In the genomic region with DNA sequence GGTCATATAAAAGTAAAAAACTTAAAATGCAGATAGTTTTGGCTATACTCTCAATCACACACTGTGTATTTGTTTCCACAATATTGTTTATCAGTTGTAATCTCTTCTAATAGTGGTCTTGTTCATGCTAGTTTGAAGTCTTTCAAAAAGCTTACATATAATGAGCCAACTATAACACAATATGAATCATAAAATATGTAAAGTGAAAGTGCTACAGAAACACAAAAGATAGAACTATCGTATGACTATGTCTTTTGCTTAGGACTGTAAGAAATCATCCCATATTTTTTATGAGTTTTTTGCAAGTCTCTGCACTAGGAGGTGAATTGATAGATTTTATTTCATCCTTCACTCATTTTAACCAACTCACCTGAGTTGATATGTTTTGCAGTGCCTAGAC, we compare ENCODE assay signal across 23 cellular contexts.
DNase-seq lines count a peak whose midpoint lies in the region; ATAC-seq and TF ChIP-seq lines count a peak whose summit lies in the region.
"Had no signal": no experiment of that assay in that cellular context is flagged by ENCODE, and none has a peak within 500 bp of the region (broad histone marks: within the 10 kb centered on the region; RNA-seq: fewer than 3 reads in every experiment).

No MANE protein-coding gene starts in this region.

- H3K27ac ChIP-seq in IMR-90 (ENCODE audit: insufficient read depth, low read length), result peak overlapping the region; percentile 9; the same call in 1 of the 2 replicates
- H3K27ac ChIP-seq: RWPE1, stomach had no signal

- H2BK120ac ChIP-seq in IMR-90 (ENCODE audit: low read depth, low read length), result peak overlapping the region; percentile 91

- H3K27me3 Mint-ChIP-seq in activated naive CD4-positive, alpha-beta T cell treated with anti-CD3 and anti-CD28 coated beads, Interleukin-2, amount 10 ng/mL, durations not matched to agents 7 days and 5 days, result no peaks in the 10 kb centered on the region
- H3K27me3 Mint-ChIP-seq: central memory CD8-positive, alpha-beta T cell; progenitor cell of endocrine pancreas had no signal

- H3K36me3 ChIP-seq in IMR-90 (ENCODE audit: control insufficient read depth, insufficient read depth, low read length), result no peaks in the 10 kb centered on the region
- no peaks in the 10 kb centered on the region for H3K36me3 ChIP-seq in adipocyte (ENCODE audit: control insufficient read depth, insufficient read depth, low read length, severe bottlenecking)
- H3K36me3 ChIP-seq in skeletal muscle satellite cell (ENCODE audit: insufficient read depth, low read length), result no peaks in the 10 kb centered on the region
- H3K36me3 ChIP-seq: gastrocnemius medialis, stomach had no signal

- H3K23ac ChIP-seq in IMR-90 (ENCODE audit: low read depth, low read length), result peak overlapping the region; percentile 69; the same call in 1 of the 2 replicates

- BruUV-seq in IMR-90 (replicated peaks; lab: Mats Ljungman, UMichigan), result no TSS peak

- H3K4me1 ChIP-seq in IMR-90 (ENCODE audit: control insufficient read depth, insufficient read depth, low read length) (no peaks in the 10 kb centered on the region; the same call in 1 of the 2 replicates), adipocyte (ENCODE audit: control insufficient read depth, insufficient read depth, low read length) (peaks cover 21% of the 10 kb centered on the region), skeletal muscle satellite cell (ENCODE audit: control insufficient read depth, insufficient read depth, low read length) (peaks cover 20% of the 10 kb centered on the region)
- H3K4me1 ChIP-seq: gastrocnemius medialis had no signal

- peak overlapping the region; percentile 31; the same call in 1 of the 2 replicates for H3K56ac ChIP-seq in IMR-90 (ENCODE audit: extremely low read depth, insufficient read depth, low read length)

- peak overlapping the region; percentile 81 to 93 for H4K8ac ChIP-seq in IMR-90 (ENCODE audit: low read depth in 2 of 2, low read length in 2 of 2)

- TF ChIP-seq POLR2A in IMR-90 (IDR thresholded peaks at IDR 0.05; ENCODE audit: low read depth, low read length), result no peak

- peak overlapping the region; percentile 99; the same call in 1 of the 2 replicates for H2BK20ac ChIP-seq in IMR-90 (ENCODE audit: low read depth, low read length)

- H3K4me2 ChIP-seq in IMR-90 (ENCODE audit: low read depth, low read length), result peak overlapping the region; percentile 88
- peak overlapping the region; percentile 53 for H3K4me2 ChIP-seq in skeletal muscle satellite cell (ENCODE audit: low read length)

- no peaks in the 10 kb centered on the region for H3K9me3 Mint-ChIP-seq in activated naive CD4-positive, alpha-beta T cell treated with anti-CD3 and anti-CD28 coated beads, Interleukin-2, amount 10 ng/mL, durations not matched to agents 7 days and 5 days
- H3K9me3 Mint-ChIP-seq: activated naive CD4-positive, alpha-beta T cell treated with anti-CD3 and anti-CD28 coated beads, Interleukin-2, amount 50 U/mL, for 24 hours had no signal

- H3K4me3 ChIP-seq in IMR-90 (ENCODE audit: insufficient read depth, low read depth, low read length), result peak overlapping the region; percentile 31; the same call in 1 of the 2 replicates
- H3K4me3 ChIP-seq in adipocyte (ENCODE audit: low read length), result peak overlapping the region; percentile 30
- H3K4me3 ChIP-seq in skeletal muscle satellite cell (ENCODE audit: low read length), result peak overlapping the region; percentile 20
- H3K4me3 ChIP-seq: gastrocnemius medialis, lung, stomach had no signal

- peak overlapping the region; percentile 90; the same call in 1 of the 2 replicates for H4K5ac ChIP-seq in IMR-90 (ENCODE audit: low read depth, low read length)

- H3K27ac Mint-ChIP-seq in activated naive CD4-positive, alpha-beta T cell treated with anti-CD3 and anti-CD28 coated beads, Interleukin-2, amount 10 ng/mL, durations not matched to agents 7 days and 5 days, result no peak overlapping the region
- H3K27ac Mint-ChIP-seq: activated naive CD4-positive, alpha-beta T cell treated with anti-CD3 and anti-CD28 coated beads, Interleukin-2, amount 50 U/mL, for 24 hours; CD4-positive, alpha-beta memory T cell; progenitor cell of endocrine pancreas; WTC11 had no signal

- no peak for TF ChIP-seq CTCF in IMR-90 (conservative IDR thresholded peaks at IDR 0.05; ENCODE audit: low read depth, low read length)

- H3K4me1 Mint-ChIP-seq in activated naive CD4-positive, alpha-beta T cell treated with anti-CD3 and anti-CD28 coated beads, Interleukin-2, amount 10 ng/mL, durations not matched to agents 7 days and 5 days, result no peaks in the 10 kb centered on the region
- H3K4me1 Mint-ChIP-seq: activated naive CD4-positive, alpha-beta T cell treated with anti-CD3 and anti-CD28 coated beads, Interleukin-2, amount 50 U/mL, for 24 hours; CD4-positive, alpha-beta memory T cell; central memory CD8-positive, alpha-beta T cell had no signal

- H3K27me3 ChIP-seq in IMR-90 (ENCODE audit: control insufficient read depth, insufficient read depth, low read length) (no peaks in the 10 kb centered on the region), adipocyte (replicated peaks; ENCODE audit: control insufficient read depth, insufficient read depth, low read length) (no peaks in the 10 kb centered on the region), skeletal muscle satellite cell (ENCODE audit: control insufficient read depth, insufficient read depth, low read length) (no peaks in the 10 kb centered on the region)
- H3K27me3 ChIP-seq: gastrocnemius medialis, stomach had no signal

- POLR2A ChIA-PET in IMR-90 (lab: Charles Lee; ENCODE audit: unreplicated experiment), result no interaction called here

- peak overlapping the region; percentile 77; the same call in 1 of the 2 replicates for H3K18ac ChIP-seq in IMR-90 (ENCODE audit: low read depth, low read length)

- no peak overlapping the region for H2AFZ ChIP-seq in IMR-90 (replicated peaks; ENCODE audit: low read length, poor library complexity)

- peak overlapping the region; percentile 96; the same call in 2 of the 3 replicates for H2BK15ac ChIP-seq in IMR-90 (ENCODE audit: low read depth, low read length)

- no peaks in the 10 kb centered on the region for H3K36me3 Mint-ChIP-seq in activated naive CD4-positive, alpha-beta T cell treated with anti-CD3 and anti-CD28 coated beads, Interleukin-2, amount 10 ng/mL, durations not matched to agents 7 days and 5 days
- H3K36me3 Mint-ChIP-seq: activated naive CD4-positive, alpha-beta T cell treated with anti-CD3 and anti-CD28 coated beads, Interleukin-2, amount 50 U/mL, for 24 hours; CD4-positive, alpha-beta memory T cell had no signal

- H2BK5ac ChIP-seq in IMR-90 (ENCODE audit: low read depth, low read length, poor library complexity, severe bottlenecking), result peak overlapping the region; percentile 94

- no peak overlapping the region; the same call in 1 of the 2 replicates for H2AK5ac ChIP-seq in IMR-90 (ENCODE audit: low read depth, low read length)

- WGBS in IMR-90 (ENCODE audit: extremely low coverage in 2 of 2, insufficient read length in 1 of 2), 2 experiments, result no CpG with 5 or more reads among the region's 1 CpG

- dilution Hi-C loops in IMR-90 (cut with HindIII; ENCODE audit: low sequenced_read_pairs, unreplicated experiment), result no loop called here

- H2AK9ac ChIP-seq in IMR-90 (replicated peaks; ENCODE audit: low read depth, low read length, poor library complexity), result no peak overlapping the region

- H4K20me1 ChIP-seq in IMR-90 (ENCODE audit: insufficient read depth, low read length), result no peaks in the 10 kb centered on the region

- no peak overlapping the region for H3K4me3 Mint-ChIP-seq in activated naive CD4-positive, alpha-beta T cell treated with anti-CD3 and anti-CD28 coated beads, Interleukin-2, amount 10 ng/mL, durations not matched to agents 7 days and 5 days
- H3K4me3 Mint-ChIP-seq: activated naive CD4-positive, alpha-beta T cell treated with anti-CD3 and anti-CD28 coated beads, Interleukin-2, amount 50 U/mL, for 24 hours; CD4-positive, alpha-beta memory T cell; central memory CD8-positive, alpha-beta T cell; WTC11 had no signal

- no peak for TF ChIP-seq RAD21 in IMR-90 (IDR thresholded peaks at IDR 0.05; ENCODE audit: low read length)

- in situ Hi-C loops in IMR-90 (cut with MboI; ENCODE audit: low sequenced_read_pairs), result no loop called here

- ATAC-seq in IMR-90 (ENCODE audit: low read depth), result no peak; the same call in 1 of the 2 replicates
- no peak for ATAC-seq in GM21447 (IDR thresholded peaks at IDR 0.05; ENCODE audit: unreplicated experiment)
- ATAC-seq in HG02678 (IDR thresholded peaks at IDR 0.05; ENCODE audit: unreplicated experiment), result no peak
- ATAC-seq: gastrocnemius medialis, WTC11 had no signal

- peak overlapping the region; percentile 66; the same call in 1 of the 2 replicates for H4K91ac ChIP-seq in IMR-90 (ENCODE audit: insufficient read depth, low read depth, low read length)

- no peaks in the 10 kb centered on the region for H3K79me1 ChIP-seq in IMR-90 (ENCODE audit: low read depth in 1 of 2, low read length in 2 of 2)

- H3K14ac ChIP-seq in IMR-90 (replicated peaks; ENCODE audit: low read depth, low read length), result peak overlapping the region; percentile 86

- intact Hi-C loops in IMR-90 (cut with micrococcal nuclease), result no loop called here

- H3K9ac ChIP-seq in IMR-90 (ENCODE audit: low read depth, low read length), result no peak overlapping the region
- peak overlapping the region; percentile 54 for H3K9ac ChIP-seq in adipocyte (ENCODE audit: low read length)
- peak overlapping the region; percentile 50 for H3K9ac ChIP-seq in skeletal muscle satellite cell (ENCODE audit: low read depth, low read length)

- H3K9me3 ChIP-seq in IMR-90 (ENCODE audit: control insufficient read depth, insufficient read depth, low read length) (no peaks in the 10 kb centered on the region), adipocyte (ENCODE audit: control insufficient read depth, low read length) (no peaks in the 10 kb centered on the region), skeletal muscle satellite cell (replicated peaks; ENCODE audit: low read length) (no peaks in the 10 kb centered on the region)
- H3K9me3 ChIP-seq: gastrocnemius medialis, stomach had no signal

- peaks cover 4% of the 10 kb centered on the region for H3K9me1 ChIP-seq in IMR-90 (ENCODE audit: insufficient read depth, low read length)

- H3K4ac ChIP-seq in IMR-90 (ENCODE audit: low read depth, low read length), result peak overlapping the region; percentile 65; the same call in 1 of the 2 replicates

- peak; percentile 15 for DNase-seq in IMR-90
- peak; percentile 18 for DNase-seq in adipocyte (ENCODE audit: low read depth)
- peak; percentile 10 for DNase-seq in fibroblast of peridontal ligament (ENCODE audit: extremely low read depth)
- no peak for DNase-seq in activated naive CD4-positive, alpha-beta T cell treated with anti-CD3 and anti-CD28 coated beads, Interleukin-2, amount 10 ng/mL, durations not matched to agents 7 days and 5 days
- DNase-seq: CD4-positive, alpha-beta memory T cell; gastrocnemius medialis; GOT3; islet precursor cell; Karpas-422; NCI-H187 treated with DMSO at 0.1 percent for 48 hours; NCI-H526 treated with DMSO at 0.1 percent for 48 hours; stimulated activated CD8-positive, alpha-beta memory T cell treated with anti-CD3 and anti-CD28 coated beads, Interleukin-4, amount 100 ng/mL, for 48 hours; stomach; T-helper 9 cell had no signal

- CTCF ChIA-PET in IMR-90 (lab: Yijun Ruan, JAX), result no interaction called here
- CTCF ChIA-PET in activated naive CD4-positive, alpha-beta T cell treated with anti-CD3 and anti-CD28 coated beads, Interleukin-2, amount 10 ng/mL, durations not matched to agents 7 days and 5 days (lab: Charles Lee), result no interaction called here

TF ChIP-seq in IMR-90, 13 proteins besides CTCF, POLR2A, EP300 and RAD21 (continues in another document):
- no peak for TF ChIP-seq MAFK (IDR thresholded peaks at IDR 0.05; ENCODE audit: low read depth, low read length)
